In the genomic region with DNA sequence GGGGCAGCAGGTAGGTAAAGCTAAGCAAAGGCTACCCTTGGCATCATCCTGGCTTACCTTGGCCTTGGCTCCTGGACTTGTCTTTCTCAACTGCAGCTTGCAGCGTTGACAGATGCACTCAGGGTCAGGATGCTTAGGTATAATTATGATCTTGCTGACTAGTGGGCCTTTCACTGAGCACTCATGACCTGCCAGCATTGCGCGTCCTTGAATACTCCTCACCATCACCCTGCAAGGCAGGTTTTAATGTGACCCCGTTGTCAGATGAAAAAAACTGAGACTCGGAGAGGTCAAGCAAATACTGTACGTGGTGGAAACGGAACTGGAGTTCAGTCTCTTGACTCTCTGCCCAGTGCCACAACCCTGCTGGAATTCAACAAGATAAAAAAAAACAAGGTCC, we compare ENCODE assay signal across 19 cellular contexts.
A peak's percentile ranks its signal among the peaks of the same experiment; 100 is the strongest.
DNase-seq lines count a peak whose midpoint lies in the region; ATAC-seq, FAIRE-seq and TF ChIP-seq lines count a peak whose summit lies in the region.
"Had no signal": no experiment of that assay in that cellular context is flagged by ENCODE, and none has a peak within 500 bp of the region (broad histone marks: within the 10 kb centered on the region; RNA-seq: fewer than 3 reads in every experiment).

No MANE protein-coding gene starts in this region.

- H4K20me1 ChIP-seq in HepG2 (ENCODE audit: insufficient read depth, low read length) = no peaks in the 10 kb centered on the region
- H4K20me1 ChIP-seq: BLaER1 had no signal

- no peak for TF ChIP-seq RAD21 in HepG2 (CRISPR knock-in tag; IDR thresholded peaks at IDR 0.05)

- no peak overlapping the region for H3K9ac ChIP-seq in HepG2 (ENCODE audit: insufficient read depth, low read depth, low read length)
- H3K9ac ChIP-seq: BLaER1 had no signal

- WGBS in esophagus muscularis mucosa = 96% methylated on average over 7 of the region's 7 CpGs
- WGBS in HepG2 (ENCODE audit: low lambda C conversion rate) = 2% methylated on average over 7 of the region's 7 CpGs

- intact Hi-C loops in Right ventricle myocardium superior (cut with DNase I) = no loop called here
- intact Hi-C loops in left cardiac atrium (cut with DNase I) = no loop called here
- intact Hi-C loops in esophagus muscularis mucosa (cut with DNase I) = no loop called here
- intact Hi-C loops in HepG2 (cut with micrococcal nuclease; ENCODE audit: unreplicated experiment) = no loop called here

- no peak for DNase-seq in Right ventricle myocardium superior
- no peak for DNase-seq in left cardiac atrium
- DNase-seq in esophagus muscularis mucosa (ENCODE audit: extremely low spot score) = peak; percentile 50
- DNase-seq in HepG2 (ENCODE audit: low spot score) = peak; percentile 54
- DNase-seq in AG08395 (ENCODE audit: low spot score) = no peak
- DNase-seq: Caco-2; CD4-positive, CD25-positive, alpha-beta regulatory T cell; CD8-positive, alpha-beta T cell; DMS153; DND-41; GOT3; HFFc6 had no signal

- H3K9me3 ChIP-seq in esophagus muscularis mucosa = peaks cover 0 to 4% (median under 1%) of the 10 kb centered on the region in 4 donors
- peaks cover 8% of the 10 kb centered on the region for H3K9me3 ChIP-seq in HepG2 (ENCODE audit: low read length)

- TF ChIP-seq EP300 in esophagus muscularis mucosa (IDR thresholded peaks at IDR 0.05) (no peak), HepG2 (IDR thresholded peaks at IDR 0.05; ENCODE audit: low read depth in 2 of 2, low read length in 2 of 2) (peak in 1 of 2 experiments; percentile 30; a peak in 1 of 4 replicates), HepG2 (CRISPR knock-in tag; IDR thresholded peaks at IDR 0.05; ENCODE audit: borderline replicate concordance) (no peak)

- ATAC-seq in Right ventricle myocardium superior (ENCODE audit: poor library complexity) (peak; percentile 27), left cardiac atrium (no peak), HepG2 (peak; percentile 80), GM21723 (IDR thresholded peaks at IDR 0.05; ENCODE audit: unreplicated experiment) (no peak)
- ATAC-seq: CD8-positive, alpha-beta T cell had no signal

- no peak overlapping the region for H3K27ac ChIP-seq in esophagus muscularis mucosa (replicated peaks in 1 of 4)
- H3K27ac ChIP-seq in HepG2 (ENCODE audit: extremely low read length, insufficient read depth, low read length) = no peak overlapping the region
- H3K27ac ChIP-seq: BLaER1, C4-2B had no signal

- no TSS peak for BruUV-seq in HepG2 (replicated peaks; lab: Mats Ljungman, UMichigan)

- no peak overlapping the region for H3K4me3 ChIP-seq in esophagus muscularis mucosa
- no peak overlapping the region for H3K4me3 ChIP-seq in HepG2 (replicated peaks in 1 of 3; ENCODE audit: insufficient read depth in 1 of 3, low read depth in 2 of 3, low read length in 3 of 3)
- H3K4me3 ChIP-seq: BLaER1, HAP-1 had no signal

- H3K4me1 ChIP-seq in esophagus muscularis mucosa (no peaks in the 10 kb centered on the region), HepG2 (ENCODE audit: insufficient read depth, low read length) (peaks cover 42% of the 10 kb centered on the region)
- H3K4me1 ChIP-seq: Caco-2 had no signal

- no peaks in the 10 kb centered on the region for H3K79me2 ChIP-seq in HepG2 (ENCODE audit: insufficient read depth, low read length)

- CTCF ChIA-PET in HepG2 (lab: Yijun Ruan, JAX; ENCODE audit: low intra/inter-chr PET ratio, low total read pairs) = no interaction called here

- no peaks in the 10 kb centered on the region for H3K27me3 ChIP-seq in esophagus muscularis mucosa
- no peaks in the 10 kb centered on the region; a peak in 1 of 5 replicates for H3K27me3 ChIP-seq in HepG2 (ENCODE audit: control insufficient read depth in 1 of 2, insufficient read depth in 2 of 2, low read length in 2 of 2)
- H3K27me3 ChIP-seq: BLaER1 had no signal

- POLR2A ChIA-PET in HepG2 (lab: Yijun Ruan, JAX) = interaction anchor here (1.1 kb wide), 1 partner anchor 13 kb away, joined by 3 read pairs; no protein-coding TSS in a partner anchor

- no peak for FAIRE-seq in HepG2 (lab: Jason Lieb, UNC)
- FAIRE-seq: G401.6, GM12892, H54 had no signal

- TF ChIP-seq POLR2A in esophagus muscularis mucosa (IDR thresholded peaks at IDR 0.05; ENCODE audit: low read depth) = no peak
- no peak for TF ChIP-seq POLR2A in HepG2 (IDR thresholded peaks at IDR 0.05; ENCODE audit: insufficient read depth in 1 of 2, low read depth in 2 of 2, low read length in 2 of 2)

- H2AFZ ChIP-seq in HepG2 (ENCODE audit: low read length) = no peak overlapping the region

- H3K36me3 ChIP-seq in esophagus muscularis mucosa (no peaks in the 10 kb centered on the region), HepG2 (replicated peaks in 1 of 2; ENCODE audit: control insufficient read depth in 1 of 2, insufficient read depth in 2 of 2, low read length in 2 of 2) (no peaks in the 10 kb centered on the region)
- H3K36me3 ChIP-seq: BLaER1, HAP-1 had no signal

- peak overlapping the region; percentile 39 for H3K4me2 ChIP-seq in HepG2 (ENCODE audit: low read depth, low read length)
- H3K4me2 ChIP-seq: BLaER1 had no signal

- in situ Hi-C loops in HepG2 (cut with HindIII; ENCODE audit: extremely low pct_ligation_motif_present, low pct_unique_long_range_greater_than_20kb) = no loop called here

- TF ChIP-seq CTCF in esophagus muscularis mucosa (IDR thresholded peaks at IDR 0.05) (no peak), HepG2 (CRISPR knock-in tag; IDR thresholded peaks at IDR 0.05) (no peak)

TF ChIP-seq in HepG2, 621 proteins besides CTCF, POLR2A, EP300 and RAD21 (continues in another document):
- TF ChIP-seq, protein P1, sequence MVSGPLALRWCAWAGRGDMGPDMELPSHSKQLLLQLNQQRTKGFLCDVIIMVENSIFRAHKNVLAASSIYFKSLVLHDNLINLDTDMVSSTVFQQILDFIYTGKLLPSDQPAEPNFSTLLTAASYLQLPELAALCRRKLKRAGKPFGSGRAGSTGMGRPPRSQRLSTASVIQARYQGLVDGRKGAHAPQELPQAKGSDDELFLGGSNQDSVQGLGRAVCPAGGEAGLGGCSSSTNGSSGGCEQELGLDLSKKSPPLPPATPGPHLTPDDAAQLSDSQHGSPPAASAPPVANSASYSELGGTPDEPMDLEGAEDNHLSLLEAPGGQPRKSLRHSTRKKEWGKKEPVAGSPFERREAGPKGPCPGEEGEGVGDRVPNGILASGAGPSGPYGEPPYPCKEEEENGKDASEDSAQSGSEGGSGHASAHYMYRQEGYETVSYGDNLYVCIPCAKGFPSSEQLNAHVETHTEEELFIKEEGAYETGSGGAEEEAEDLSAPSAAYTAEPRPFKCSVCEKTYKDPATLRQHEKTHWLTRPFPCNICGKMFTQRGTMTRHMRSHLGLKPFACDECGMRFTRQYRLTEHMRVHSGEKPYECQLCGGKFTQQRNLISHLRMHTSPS (CRISPR knock-in tag; IDR thresholded peaks at IDR 0.05; ENCODE audit: low read depth) = peak; percentile 61; the same call in 1 of the 2 replicates
- 0 out of 2 replicates have a peak, but pooled peaks have one; percentile 49 for TF ChIP-seq ESRRA (CRISPR knock-in tag; IDR thresholded peaks at IDR 0.05; ENCODE audit: low read depth)
- TF ChIP-seq ZNF251 (CRISPR knock-in tag; IDR thresholded peaks at IDR 0.05) = no peak
- TF ChIP-seq, protein P2, sequence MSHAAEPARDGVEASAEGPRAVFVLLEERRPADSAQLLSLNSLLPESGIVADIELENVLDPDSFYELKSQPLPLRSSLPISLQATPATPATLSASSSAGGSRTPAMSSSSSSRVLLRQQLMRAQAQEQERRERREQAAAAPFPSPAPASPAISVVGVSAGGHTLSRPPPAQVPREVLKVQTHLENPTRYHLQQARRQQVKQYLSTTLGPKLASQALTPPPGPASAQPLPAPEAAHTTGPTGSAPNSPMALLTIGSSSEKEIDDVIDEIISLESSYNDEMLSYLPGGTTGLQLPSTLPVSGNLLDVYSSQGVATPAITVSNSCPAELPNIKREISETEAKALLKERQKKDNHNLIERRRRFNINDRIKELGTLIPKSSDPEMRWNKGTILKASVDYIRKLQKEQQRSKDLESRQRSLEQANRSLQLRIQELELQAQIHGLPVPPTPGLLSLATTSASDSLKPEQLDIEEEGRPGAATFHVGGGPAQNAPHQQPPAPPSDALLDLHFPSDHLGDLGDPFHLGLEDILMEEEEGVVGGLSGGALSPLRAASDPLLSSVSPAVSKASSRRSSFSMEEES (CRISPR knock-in tag; IDR thresholded peaks at IDR 0.05) = peak; percentile 27; the same call in 1 of the 2 replicates
- TF ChIP-seq TAF15 (IDR thresholded peaks at IDR 0.05; ENCODE audit: low read depth, low read length, poor library complexity, severe bottlenecking) = no peak
- TF ChIP-seq HCFC1 (IDR thresholded peaks at IDR 0.05; ENCODE audit: low read depth, low read length) = no peak
- TF ChIP-seq NFKBIZ (CRISPR knock-in tag; IDR thresholded peaks at IDR 0.05) = no peak
- no peak for TF ChIP-seq FLYWCH1 (CRISPR knock-in tag; IDR thresholded peaks at IDR 0.05)
- TF ChIP-seq RFX5 (IDR thresholded peaks at IDR 0.05; ENCODE audit: low read depth, low read length) = no peak
- no peak for TF ChIP-seq YY1 (IDR thresholded peaks at IDR 0.05; ENCODE audit: insufficient read depth, insufficient replicate concordance, low read depth, low read length)
- TF ChIP-seq HOXA3 (CRISPR knock-in tag; IDR thresholded peaks at IDR 0.05) = no peak
- no peak for TF ChIP-seq FOXM1 (CRISPR knock-in tag; IDR thresholded peaks at IDR 0.05)
- no peak for TF ChIP-seq CBX2 (IDR thresholded peaks at IDR 0.05; ENCODE audit: low read depth, low read length)
- no peak for TF ChIP-seq CBX2 (CRISPR knock-in tag; IDR thresholded peaks at IDR 0.05; ENCODE audit: low read depth)
- no peak for TF ChIP-seq ZMAT3 (CRISPR knock-in tag; conservative IDR thresholded peaks at IDR 0.05)
- TF ChIP-seq ZNF703 (CRISPR knock-in tag; IDR thresholded peaks at IDR 0.05; ENCODE audit: borderline replicate concordance) = no peak
- no peak for TF ChIP-seq ZNF614 (CRISPR knock-in tag; IDR thresholded peaks at IDR 0.05; ENCODE audit: borderline replicate concordance)
- TF ChIP-seq, protein P3, sequence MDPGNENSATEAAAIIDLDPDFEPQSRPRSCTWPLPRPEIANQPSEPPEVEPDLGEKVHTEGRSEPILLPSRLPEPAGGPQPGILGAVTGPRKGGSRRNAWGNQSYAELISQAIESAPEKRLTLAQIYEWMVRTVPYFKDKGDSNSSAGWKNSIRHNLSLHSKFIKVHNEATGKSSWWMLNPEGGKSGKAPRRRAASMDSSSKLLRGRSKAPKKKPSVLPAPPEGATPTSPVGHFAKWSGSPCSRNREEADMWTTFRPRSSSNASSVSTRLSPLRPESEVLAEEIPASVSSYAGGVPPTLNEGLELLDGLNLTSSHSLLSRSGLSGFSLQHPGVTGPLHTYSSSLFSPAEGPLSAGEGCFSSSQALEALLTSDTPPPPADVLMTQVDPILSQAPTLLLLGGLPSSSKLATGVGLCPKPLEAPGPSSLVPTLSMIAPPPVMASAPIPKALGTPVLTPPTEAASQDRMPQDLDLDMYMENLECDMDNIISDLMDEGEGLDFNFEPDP (CRISPR knock-in tag; conservative IDR thresholded peaks at IDR 0.05) = no peak
- TF ChIP-seq MIXL1 (CRISPR knock-in tag; IDR thresholded peaks at IDR 0.05) = 0 out of 2 replicates have a peak, but pooled peaks have one; percentile 18
- peak; percentile 70 for TF ChIP-seq NR2F6 (IDR thresholded peaks at IDR 0.05)
- TF ChIP-seq NR2F6 (CRISPR knock-in tag; IDR thresholded peaks at IDR 0.05) = peak; percentile 81

Comparison
In these comparisons a context has a peak if more than half of its experiments do, and no peak if none do; other contexts are left out.
1. ATAC-seq: peak in Right ventricle myocardium superior (single experiment) and HepG2 (single experiment); none in left cardiac atrium (0 of 2) and GM21723 (single experiment).
2. DNase-seq: peak in esophagus muscularis mucosa (single experiment) and HepG2 (single experiment); none in Right ventricle myocardium superior (single experiment), left cardiac atrium (single experiment) and AG08395 (single experiment).